1 cellular context compared by ENCODE assay signal in the genomic region with DNA sequence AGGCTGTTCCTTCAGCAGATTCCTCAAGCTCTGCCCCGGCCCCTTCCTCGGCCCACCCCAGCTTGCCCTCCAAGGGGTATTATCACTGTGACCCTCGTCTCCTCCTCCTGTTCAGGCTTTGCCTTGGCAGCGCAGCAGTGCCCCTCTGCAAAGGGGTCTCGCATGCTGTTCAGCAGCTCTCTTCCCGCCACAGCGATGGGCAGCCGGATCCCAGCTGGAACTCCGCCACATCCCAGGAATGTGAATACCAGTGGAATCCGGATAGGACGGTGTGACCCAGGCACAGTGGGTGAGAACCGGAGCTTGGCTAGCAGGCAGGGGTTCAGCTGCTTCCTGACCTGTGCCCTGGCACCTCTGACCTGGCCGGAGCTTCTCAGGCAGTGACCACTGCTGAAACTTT.
TF ChIP-seq lines count a peak whose summit lies in the region.

No MANE protein-coding gene starts in this region.

TF ChIP-seq in GM23338, 12 proteins besides CTCF, POLR2A, EP300 and RAD21 (continued from another document):
- no peak for TF ChIP-seq POLR2AphosphoS5 (IDR thresholded peaks at IDR 0.05; ENCODE audit: low read depth)
- TF ChIP-seq ZNF114 (CRISPR knock-in tag; IDR thresholded peaks at IDR 0.05) = no peak
- TF ChIP-seq, protein P1, sequence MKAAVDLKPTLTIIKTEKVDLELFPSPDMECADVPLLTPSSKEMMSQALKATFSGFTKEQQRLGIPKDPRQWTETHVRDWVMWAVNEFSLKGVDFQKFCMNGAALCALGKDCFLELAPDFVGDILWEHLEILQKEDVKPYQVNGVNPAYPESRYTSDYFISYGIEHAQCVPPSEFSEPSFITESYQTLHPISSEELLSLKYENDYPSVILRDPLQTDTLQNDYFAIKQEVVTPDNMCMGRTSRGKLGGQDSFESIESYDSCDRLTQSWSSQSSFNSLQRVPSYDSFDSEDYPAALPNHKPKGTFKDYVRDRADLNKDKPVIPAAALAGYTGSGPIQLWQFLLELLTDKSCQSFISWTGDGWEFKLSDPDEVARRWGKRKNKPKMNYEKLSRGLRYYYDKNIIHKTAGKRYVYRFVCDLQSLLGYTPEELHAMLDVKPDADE (IDR thresholded peaks at IDR 0.05) = no peak
- no peak for TF ChIP-seq EZH2phosphoT487 (IDR thresholded peaks at IDR 0.05; ENCODE audit: unreplicated experiment)
- TF ChIP-seq CREB1 (CRISPR knock-in tag; IDR thresholded peaks at IDR 0.05; ENCODE audit: low read depth) = no peak
TF ChIP-seq in GM23338: peak in this region for 0.
